ENCODE assay signal across 13 cellular contexts in genomic region chr2:219912530-219912929, GRCh38.
A peak's percentile ranks its signal among the peaks of the same experiment; 100 is the strongest.
DNase-seq lines count a peak whose midpoint lies in the region; ATAC-seq and TF ChIP-seq lines count a peak whose summit lies in the region.
"Had no signal": no experiment of that assay in that cellular context is flagged by ENCODE, and none has a peak within 500 bp of the region (broad histone marks: within the 10 kb centered on the region; RNA-seq: fewer than 3 reads in every experiment).

No MANE protein-coding gene starts in this region.

- H4K20me1 ChIP-seq in osteoblast (ENCODE audit: insufficient read depth, low read length): no peaks in the 10 kb centered on the region

- no peak overlapping the region for H3K27ac ChIP-seq in osteoblast (ENCODE audit: low read depth, low read length)
- H3K27ac ChIP-seq: KMS-11, stomach had no signal

- intact Hi-C loops in Right ventricle myocardium superior (cut with DNase I): no loop called here

- H3K36me3 ChIP-seq in adipocyte (ENCODE audit: control insufficient read depth, insufficient read depth, low read length, severe bottlenecking): no peaks in the 10 kb centered on the region
- H3K36me3 ChIP-seq in osteoblast (ENCODE audit: insufficient read depth, low read length): no peaks in the 10 kb centered on the region
- H3K36me3 ChIP-seq in BE2C: no peaks in the 10 kb centered on the region
- H3K36me3 ChIP-seq: stomach had no signal

- H3K4me2 ChIP-seq in osteoblast (ENCODE audit: insufficient read depth, low read length): no peak overlapping the region
- H3K4me2 ChIP-seq: KMS-11 had no signal

- H2AFZ ChIP-seq in osteoblast (ENCODE audit: low read length): no peak overlapping the region

- H3K79me2 ChIP-seq in osteoblast (ENCODE audit: insufficient read depth, low read length): no peaks in the 10 kb centered on the region

- DNase-seq in EH (ENCODE audit: low read depth) (peak; percentile 74), adipocyte (ENCODE audit: low read depth) (peak; percentile 78), Right ventricle myocardium superior (no peak), osteoblast (ENCODE audit: insufficient read length, low spot score, missing footprints) (no peak), NCI-H1436 (lab: John Stamatoyannopoulos, UW) (no peak), NCI-H1105 (lab: John Stamatoyannopoulos, UW) (no peak), BE2C (no peak)
- DNase-seq: activated CD4-positive, alpha-beta T cell treated with anti-CD3 and anti-CD28 coated beads for 48 hours; DMS 273 treated with DMSO at 0.1 percent for 48 hours; small intestine; stomach had no signal

- peak overlapping the region; percentile 32 for H3K9ac ChIP-seq in adipocyte (ENCODE audit: low read length)
- H3K9ac ChIP-seq: KMS-11 had no signal

- H3K9me3 ChIP-seq in adipocyte (ENCODE audit: control insufficient read depth, low read length) (no peaks in the 10 kb centered on the region), osteoblast (ENCODE audit: low read depth, low read length) (no peaks in the 10 kb centered on the region), BE2C (no peaks in the 10 kb centered on the region)
- H3K9me3 ChIP-seq: stomach had no signal

- H3K27me3 ChIP-seq in adipocyte (replicated peaks; ENCODE audit: control insufficient read depth, insufficient read depth, low read length) (no peaks in the 10 kb centered on the region), osteoblast (ENCODE audit: insufficient read depth, low read length) (no peaks in the 10 kb centered on the region), BE2C (no peaks in the 10 kb centered on the region)
- H3K27me3 ChIP-seq: stomach had no signal

- peak overlapping the region; percentile 18 for H3K4me3 ChIP-seq in adipocyte (ENCODE audit: low read length)
- H3K4me3 ChIP-seq in osteoblast (ENCODE audit: insufficient read depth, low read length): no peak overlapping the region
- H3K4me3 ChIP-seq in BE2C (ENCODE audit: low read depth, low read length): no peak overlapping the region
- H3K4me3 ChIP-seq: stomach had no signal

- H3K4me1 ChIP-seq in adipocyte (ENCODE audit: control insufficient read depth, insufficient read depth, low read length): peaks cover 4% of the 10 kb centered on the region
- no peaks in the 10 kb centered on the region for H3K4me1 ChIP-seq in osteoblast (ENCODE audit: insufficient read depth, low read length)
- no peaks in the 10 kb centered on the region for H3K4me1 ChIP-seq in BE2C

- peak; percentile 75 for ATAC-seq in Right ventricle myocardium superior (ENCODE audit: poor library complexity)
- ATAC-seq in HG02610 (IDR thresholded peaks at IDR 0.05; ENCODE audit: unreplicated experiment): no peak

- TF ChIP-seq CTCF in osteoblast (IDR thresholded peaks at IDR 0.05; ENCODE audit: extremely low read depth, low read depth, low read length) (peak; percentile 20), BE2C (IDR thresholded peaks at IDR 0.05; ENCODE audit: low read depth, low read length) (no peak)

Comparison
In these comparisons a context has a peak if more than half of its experiments do, and no peak if none do; other contexts are left out.
1. DNase-seq: peak in EH (single experiment) and adipocyte (single experiment); none in Right ventricle myocardium superior (single experiment), osteoblast (single experiment), NCI-H1436 (single experiment), NCI-H1105 (single experiment) and BE2C (single experiment).